ENCODE assay signal across 1 cellular context in genomic region chr12:52250048-52250990, GRCh38.
TF ChIP-seq lines count a peak whose summit lies in the region.

No MANE protein-coding gene starts in this region.

TF ChIP-seq in H1, 55 proteins besides CTCF, POLR2A, EP300 and RAD21:
- TF ChIP-seq ZNF274 (IDR thresholded peaks at IDR 0.05; ENCODE audit: borderline replicate concordance, extremely low read depth, low read length), result no peak
- peak; percentile 55 for TF ChIP-seq EZH2 (IDR thresholded peaks at IDR 0.05; ENCODE audit: low read depth, low read length, severe bottlenecking)
- TF ChIP-seq ASH2L (IDR thresholded peaks at IDR 0.05; ENCODE audit: low read length), result peak; percentile 61
- 0 out of 2 replicates have a peak, but pooled peaks have one; percentile 49 for TF ChIP-seq GABPA (IDR thresholded peaks at IDR 0.05; ENCODE audit: borderline replicate concordance, insufficient read depth, low read length)
- TF ChIP-seq MAX (IDR thresholded peaks at IDR 0.05), result peak; percentile 24; the same call in 1 of the 2 replicates
